ENCODE assay signal across 23 cellular contexts in genomic region chr5:1322955-1323802, GRCh38.
DNase-seq lines count a peak whose midpoint lies in the region; FAIRE-seq and TF ChIP-seq lines count a peak whose summit lies in the region.
"Had no signal": no experiment of that assay in that cellular context is flagged by ENCODE, and none has a peak within 500 bp of the region (broad histone marks: within the 10 kb centered on the region; RNA-seq: fewer than 3 reads in every experiment).

No MANE protein-coding gene starts in this region.

- no peak for FAIRE-seq in H54 (lab: Jason Lieb, UNC)
- FAIRE-seq: GM12878 had no signal

- no peaks in the 10 kb centered on the region for H3K9me3 ChIP-seq in tibial artery
- H3K9me3 ChIP-seq: Caco-2, vagina had no signal

- TF ChIP-seq CTCF in KMS-11 (conservative IDR thresholded peaks at IDR 0.05; ENCODE audit: low read depth, low read length) (no peak), tibial artery (IDR thresholded peaks at IDR 0.05) (no peak)

- no peak overlapping the region for H3K9ac ChIP-seq in KMS-11

- no peak overlapping the region for H3K4me3 ChIP-seq in KMS-11 (IDR thresholded peaks at IDR 0.05; ENCODE audit: insufficient read depth, low read depth, low read length)
- no peak overlapping the region for H3K4me3 ChIP-seq in tibial artery
- H3K4me3 ChIP-seq: cardiac muscle cell, GM12878, vagina had no signal

- no peak overlapping the region for H3K4me2 ChIP-seq in KMS-11

- H3K27ac ChIP-seq in KMS-11 (peak overlapping the region; percentile 100; the same call in 1 of the 2 replicates), tibial artery (no peak overlapping the region)
- H3K27ac ChIP-seq: cardiac muscle cell, vagina had no signal

- peak; percentile 55 for DNase-seq in activated effector memory CD4-positive, alpha-beta T cell treated with anti-CD3 and anti-CD28 coated beads, Interleukin-2, amount 50 U/mL, for 16 hours
- DNase-seq in activated effector memory CD4-positive, alpha-beta T cell treated with Interleukin-2 at 50 U/mL for 16 hours: no peak
- DNase-seq in islet precursor cell: peak; percentile 33
- DNase-seq in tibial artery: peak; percentile 8 to 37
- DNase-seq in hypothalamus (lab: John Stamatoyannopoulos, UW): no peak
- no peak for DNase-seq in H54 (ENCODE audit: insufficient read length, low spot score)
- no peak for DNase-seq in MV-4-11 (lab: John Stamatoyannopoulos, UW)
- DNase-seq: ACHN; activated CD4-positive, alpha-beta T cell treated with anti-CD3 and anti-CD28 coated beads, Interleukin-2, amount 50 U/mL, for 48 hours; activated naive CD4-positive, alpha-beta T cell treated with anti-CD3 and anti-CD28 coated beads, Interleukin-2, amount 50 U/mL, for 16 hours; DMS79 treated with DMSO at 0.1 percent for 48 hours; HCEC 1CT; NCI-H1092 treated with DMSO at 0.1 percent for 48 hours; NCI-H1930; NCI-H226; RPMI8226; stimulated activated CD4-positive, alpha-beta T cell treated with anti-CD3 and anti-CD28 coated beads, Interleukin-1b, Interleukin-23, amount 100 ng/mL, for 48 hours; T-helper 9 cell had no signal

- no peaks in the 10 kb centered on the region for H3K27me3 ChIP-seq in KMS-11 (ENCODE audit: insufficient read depth, low read depth)
- no peaks in the 10 kb centered on the region for H3K27me3 ChIP-seq in tibial artery
- H3K27me3 ChIP-seq: cardiac muscle cell, vagina had no signal

- no peaks in the 10 kb centered on the region for H4K20me1 ChIP-seq in KMS-11 (ENCODE audit: insufficient read depth)

- peaks cover 60% of the 10 kb centered on the region for H3K4me1 ChIP-seq in KMS-11 (ENCODE audit: low read depth, poor library complexity, severe bottlenecking)
- peaks cover 0 to 6% (median 3%) of the 10 kb centered on the region in 4 donors for H3K4me1 ChIP-seq in tibial artery

- no peak overlapping the region for H2AFZ ChIP-seq in KMS-11 (ENCODE audit: low read depth)

- H3K36me3 ChIP-seq in KMS-11 (ENCODE audit: insufficient read depth) (peaks cover 40% of the 10 kb centered on the region; the same call in 1 of the 2 replicates), tibial artery (peaks cover 76 to 86% (median 78%) of the 10 kb centered on the region in 3 donors)

- TF ChIP-seq POLR2A in H54 (IDR thresholded peaks at IDR 0.05; ENCODE audit: low read depth, low read length): no peak

- peaks cover 66% of the 10 kb centered on the region for H3K79me2 ChIP-seq in KMS-11 (ENCODE audit: insufficient read depth, low read depth)

- intact Hi-C loops in tibial artery (cut with DNase I; ENCODE audit: low total_unique reads): no loop called here

Comparison
In these comparisons a context has a peak if more than half of its experiments do, and no peak if none do; other contexts are left out.
1. DNase-seq: peak in activated effector memory CD4-positive, alpha-beta T cell treated with anti-CD3 and anti-CD28 coated beads, Interleukin-2, amount 50 U/mL, for 16 hours (single experiment), islet precursor cell (single experiment) and tibial artery (2 of 2); none in activated effector memory CD4-positive, alpha-beta T cell treated with Interleukin-2 at 50 U/mL for 16 hours (single experiment), hypothalamus (0 of 51), H54 (single experiment) and MV-4-11 (single experiment).